ENCODE assay signal across 8 cellular contexts in genomic region chr3:98901032-98901464, GRCh38. TPM values are rescaled to one million over a fixed set of nuclear protein-coding genes. Genes with fewer than 3 reads are reported as not detected.
DNase-seq lines count a peak whose midpoint lies in the region; ATAC-seq and TF ChIP-seq lines count a peak whose summit lies in the region.

No MANE protein-coding gene starts in this region.

- ATAC-seq in GM19372 (IDR thresholded peaks at IDR 0.05; ENCODE audit: low read depth, unreplicated experiment): peak; percentile 25
- ATAC-seq in HG03432 (IDR thresholded peaks at IDR 0.05; ENCODE audit: unreplicated experiment): peak; percentile 30

- H3K4me3 ChIP-seq in SJSA1: peak overlapping the region; percentile 98

- peaks cover 16 to 26% (median 17%) of the 10 kb centered on the region in 3 donors for H3K27me3 Mint-ChIP-seq in CD14-positive monocyte (ENCODE audit: low read depth in 3 of 3)

- TF ChIP-seq CTCF in CD14-positive monocyte (IDR thresholded peaks at IDR 0.05): no peak

- H3K9me3 Mint-ChIP-seq in CD14-positive monocyte: peaks cover 0 to 3% (median 0%) of the 10 kb centered on the region in 7 donors

- no peak for DNase-seq in CD14-positive monocyte (ENCODE audit: low spot score)
- DNase-seq in SJSA1 (ENCODE audit: low read depth in 1 of 2, low spot score in 2 of 2): peak in 1 of 2 experiments; percentile 50
- DNase-seq in central memory CD4-positive, alpha-beta T cell: peak; percentile 1
- peak; percentile 84 for DNase-seq in islet precursor cell
- peak; percentile 10 for DNase-seq in stimulated activated CD4-positive, alpha-beta T cell treated with anti-CD3 and anti-CD28 coated beads, Interleukin-12 subunit alpha, Interleukin-12 subunit beta, amount 100 ng/mL, for 4 hours
- no peak for DNase-seq in COR-L47 (lab: John Stamatoyannopoulos, UW)

- intact Hi-C loops in CD14-positive monocyte (cut with micrococcal nuclease): no loop called here

- H3K9me3 ChIP-seq in SJSA1 (replicated peaks): 0 out of 2 replicates have a peak, but pooled peaks cover 3% of the 10 kb centered on the region

- peaks cover 43% of the 10 kb centered on the region for H3K4me1 ChIP-seq in SJSA1 (replicated peaks)

- peaks cover 26% of the 10 kb centered on the region for H3K36me3 ChIP-seq in SJSA1

- H3K4me1 Mint-ChIP-seq in CD14-positive monocyte: peaks cover 15% of the 10 kb centered on the region

- H3K36me3 Mint-ChIP-seq in CD14-positive monocyte: no peaks in the 10 kb centered on the region

- H3K27me3 ChIP-seq in SJSA1 (replicated peaks): no peaks in the 10 kb centered on the region

- H3K27ac Mint-ChIP-seq in CD14-positive monocyte: peak overlapping the region in 1 of 7 donors; percentile 54

- H3K27ac ChIP-seq in SJSA1: peak overlapping the region; percentile 71

- H3K4me3 Mint-ChIP-seq in CD14-positive monocyte: peak overlapping the region; percentile 90 to 94

RNA-seq across cellular contexts. Expression of gene DCBLD2, which starts 0.4 kb away (rescaled TPM):
- 1 to 10 TPM in 1 of 2 donors, under 1 TPM in 1; 0.17 to 1.1 TPM for polyA plus RNA-seq in CD14-positive monocyte
- total RNA-seq in SJSA1 (2014; rRNA removed; shearing (Covaris generic)): 60.8 and 70.2 TPM in 2 replicates

Comparison
In these comparisons a context has a peak if more than half of its experiments do, and no peak if none do; other contexts are left out.
1. DNase-seq: peak in central memory CD4-positive, alpha-beta T cell (single experiment), islet precursor cell (single experiment) and stimulated activated CD4-positive, alpha-beta T cell treated with anti-CD3 and anti-CD28 coated beads, Interleukin-12 subunit alpha, Interleukin-12 subunit beta, amount 100 ng/mL, for 4 hours (single experiment); none in CD14-positive monocyte (single experiment) and COR-L47 (single experiment).